In genomic region chr3:174495231-174495755, GRCh38 we compare ENCODE assay signal across 23 cellular contexts.
DNase-seq lines count a peak whose midpoint lies in the region; ATAC-seq, FAIRE-seq and TF ChIP-seq lines count a peak whose summit lies in the region.
"Had no signal": no experiment of that assay in that cellular context is flagged by ENCODE, and none has a peak within 500 bp of the region (broad histone marks: within the 10 kb centered on the region; RNA-seq: fewer than 3 reads in every experiment).

No MANE protein-coding gene starts in this region.

- H3K36me3 ChIP-seq in adipocyte (ENCODE audit: control insufficient read depth, insufficient read depth, low read length, severe bottlenecking) (no peaks in the 10 kb centered on the region), thoracic aorta (no peaks in the 10 kb centered on the region)
- H3K36me3 ChIP-seq: MG63, suprapubic skin had no signal

- H3K9ac ChIP-seq in adipocyte (ENCODE audit: low read length), result no peak overlapping the region

- no peaks in the 10 kb centered on the region for H3K36me3 Mint-ChIP-seq in activated CD4-positive, alpha-beta memory T cell treated with anti-CD3 and anti-CD28 coated beads, Interleukin-2, amount 10 ng/mL, durations not matched to agents 7 days and 5 days (ENCODE audit: low read depth)
- H3K36me3 Mint-ChIP-seq: activated naive CD4-positive, alpha-beta T cell treated with anti-CD3 and anti-CD28 coated beads, Interleukin-2, amount 50 U/mL, for 72 hours; CD14-positive monocyte; naive thymus-derived CD4-positive, alpha-beta T cell had no signal

- peak; percentile 16 for DNase-seq in DMS 273 (lab: John Stamatoyannopoulos, UW; ENCODE audit: unreplicated experiment)
- no peak for DNase-seq in DMS 273 treated with DMSO at 0.1 percent for 48 hours (lab: John Stamatoyannopoulos, UW)
- peak; percentile 56 for DNase-seq in adipocyte (ENCODE audit: low read depth)
- DNase-seq in fibroblast of the aortic adventitia (ENCODE audit: low read depth), result peak; percentile 25
- no peak for DNase-seq in thoracic aorta (ENCODE audit: low spot score)
- no peak for DNase-seq in activated CD4-positive, alpha-beta memory T cell treated with anti-CD3 and anti-CD28 coated beads, Interleukin-2, amount 10 ng/mL, durations not matched to agents 7 days and 5 days
- DNase-seq in NCI-H2171 treated with DMSO at 0.1 percent for 48 hours (lab: John Stamatoyannopoulos, UW), result no peak
- DNase-seq in HTR-8/SVneo (ENCODE audit: insufficient read length, low spot score), result no peak
- DNase-seq: activated T-cell treated with anti-CD3 and anti-CD28 coated beads, Interleukin-2, amount 50 U/mL, for 72 hours; caudate nucleus; erythroblast; H9; naive thymus-derived CD4-positive, alpha-beta T cell; NCI-H1694; NCI-H446 treated with DMSO at 0.1 percent for 48 hours had no signal

- no peak for FAIRE-seq in HTR-8/SVneo (lab: Jason Lieb, UNC)
- FAIRE-seq: islet of Langerhans had no signal

- no peak overlapping the region for H3K4me3 Mint-ChIP-seq in activated CD4-positive, alpha-beta memory T cell treated with anti-CD3 and anti-CD28 coated beads, Interleukin-2, amount 10 ng/mL, durations not matched to agents 7 days and 5 days
- H3K4me3 Mint-ChIP-seq: activated T-cell treated with anti-CD3 and anti-CD28 coated beads, Interleukin-2, amount 50 U/mL, for 72 hours; CD14-positive monocyte; H9; naive thymus-derived CD4-positive, alpha-beta T cell; T-helper 1 cell treated with Interleukin-12 subunit alpha and Interleukin-12 subunit beta and Interleukin-4 antibody, amounts not matched to agents 30 μg/mL and 1 μg/mL, for 36 hours had no signal

- H3K27me3 ChIP-seq in adipocyte (replicated peaks; ENCODE audit: control insufficient read depth, insufficient read depth, low read length), result no peaks in the 10 kb centered on the region
- no peaks in the 10 kb centered on the region for H3K27me3 ChIP-seq in thoracic aorta (replicated peaks; ENCODE audit: insufficient read depth)
- H3K27me3 ChIP-seq: MG63, suprapubic skin had no signal

- H3K4me1 ChIP-seq in adipocyte (ENCODE audit: control insufficient read depth, insufficient read depth, low read length), result peaks cover 17% of the 10 kb centered on the region
- peaks cover 3 to 33% of the 10 kb centered on the region in 2 donors for H3K4me1 ChIP-seq in thoracic aorta (ENCODE audit: control insufficient read depth in 1 of 2, low read depth in 2 of 2)

- no peaks in the 10 kb centered on the region for H3K4me1 Mint-ChIP-seq in activated CD4-positive, alpha-beta memory T cell treated with anti-CD3 and anti-CD28 coated beads, Interleukin-2, amount 10 ng/mL, durations not matched to agents 7 days and 5 days
- H3K4me1 Mint-ChIP-seq: naive thymus-derived CD4-positive, alpha-beta T cell had no signal

- H3K27me3 Mint-ChIP-seq in activated CD4-positive, alpha-beta memory T cell treated with anti-CD3 and anti-CD28 coated beads, Interleukin-2, amount 10 ng/mL, durations not matched to agents 7 days and 5 days, result no peaks in the 10 kb centered on the region
- H3K27me3 Mint-ChIP-seq: naive thymus-derived CD4-positive, alpha-beta T cell; progenitor cell of endocrine pancreas had no signal

- H3K9me3 Mint-ChIP-seq in activated CD4-positive, alpha-beta memory T cell treated with anti-CD3 and anti-CD28 coated beads, Interleukin-2, amount 10 ng/mL, durations not matched to agents 7 days and 5 days, result no peaks in the 10 kb centered on the region
- H3K9me3 Mint-ChIP-seq: activated T-cell treated with anti-CD3 and anti-CD28 coated beads, Interleukin-2, amount 50 U/mL, for 72 hours; T-helper 1 cell treated with Interleukin-12 subunit alpha and Interleukin-12 subunit beta and Interleukin-4 antibody, amounts not matched to agents 30 μg/mL and 1 μg/mL, for 36 hours had no signal

- POLR2A ChIA-PET in activated CD4-positive, alpha-beta memory T cell treated with anti-CD3 and anti-CD28 coated beads, Interleukin-2, amount 10 ng/mL, durations not matched to agents 7 days and 5 days (lab: Charles Lee), result no interaction called here

- ATAC-seq in thoracic aorta (ENCODE audit: insufficient number of reproducible peaks, low FRiP score, low read depth), result no peak
- ATAC-seq: activated naive CD4-positive, alpha-beta T cell treated with anti-CD3 and anti-CD28 coated beads, Interleukin-2, amount 50 U/mL, for 72 hours; activated T-cell treated with anti-CD3 and anti-CD28 coated beads, Interleukin-2, amount 50 U/mL, for 72 hours; naive thymus-derived CD4-positive, alpha-beta T cell had no signal

- H3K27ac Mint-ChIP-seq in activated CD4-positive, alpha-beta memory T cell treated with anti-CD3 and anti-CD28 coated beads, Interleukin-2, amount 10 ng/mL, durations not matched to agents 7 days and 5 days, result no peak overlapping the region
- H3K27ac Mint-ChIP-seq: activated naive CD4-positive, alpha-beta T cell treated with anti-CD3 and anti-CD28 coated beads, Interleukin-2, amount 50 U/mL, for 72 hours; activated T-cell treated with anti-CD3 and anti-CD28 coated beads, Interleukin-2, amount 50 U/mL, for 72 hours; CD14-positive monocyte; naive thymus-derived CD4-positive, alpha-beta T cell; progenitor cell of endocrine pancreas; T-helper 1 cell treated with Interleukin-12 subunit alpha and Interleukin-12 subunit beta and Interleukin-4 antibody, amounts not matched to agents 30 μg/mL and 1 μg/mL, for 36 hours had no signal

- H3K4me3 ChIP-seq in adipocyte (ENCODE audit: low read length), result no peak overlapping the region
- no peak overlapping the region for H3K4me3 ChIP-seq in fibroblast of the aortic adventitia (ENCODE audit: low read depth, low read length)
- H3K4me3 ChIP-seq in thoracic aorta, result no peak overlapping the region
- H3K4me3 ChIP-seq: MG63, suprapubic skin had no signal

- CTCF ChIA-PET in activated CD4-positive, alpha-beta memory T cell treated with anti-CD3 and anti-CD28 coated beads, Interleukin-2, amount 10 ng/mL, durations not matched to agents 7 days and 5 days (lab: Charles Lee), result interaction anchor here (0.7 kb wide), 1 partner anchor 94 kb away, joined by 3 read pairs; no protein-coding TSS in a partner anchor

- peak overlapping the region; percentile 1 to 3 for H3K27ac ChIP-seq in thoracic aorta
- H3K27ac ChIP-seq: 22Rv1, suprapubic skin had no signal

- H3K9me3 ChIP-seq in adipocyte (ENCODE audit: control insufficient read depth, low read length) (no peaks in the 10 kb centered on the region), thoracic aorta (no peaks in the 10 kb centered on the region)
- H3K9me3 ChIP-seq: MG63, suprapubic skin had no signal

- TF ChIP-seq CTCF in fibroblast of the aortic adventitia (IDR thresholded peaks at IDR 0.05; ENCODE audit: insufficient read depth, low read length) (no peak), thoracic aorta (IDR thresholded peaks at IDR 0.05) (no peak)

Comparison
In these comparisons a context has a peak if more than half of its experiments do, and no peak if none do; other contexts are left out.
1. DNase-seq: peak in DMS 273 (single experiment), adipocyte (single experiment) and fibroblast of the aortic adventitia (single experiment); none in DMS 273 treated with DMSO at 0.1 percent for 48 hours (single experiment), thoracic aorta (single experiment), activated CD4-positive, alpha-beta memory T cell treated with anti-CD3 and anti-CD28 coated beads, Interleukin-2, amount 10 ng/mL, durations not matched to agents 7 days and 5 days (single experiment), NCI-H2171 treated with DMSO at 0.1 percent for 48 hours (single experiment) and HTR-8/SVneo (single experiment).